ENCODE assay signal across 8 cellular contexts in genomic region chr7:134645935-134646334, GRCh38. TPM values are rescaled to one million over a fixed set of nuclear protein-coding genes. Genes with fewer than 3 reads are reported as not detected.
DNase-seq lines count a peak whose midpoint lies in the region; FAIRE-seq and TF ChIP-seq lines count a peak whose summit lies in the region.

No MANE protein-coding gene starts in this region.

- WGBS in neuronal stem cell (ENCODE audit: extremely low coverage in 2 of 2, insufficient read length in 2 of 2, insufficient replicate concordance in 1 of 2), 2 donors, result no CpG with 5 or more reads among the region's 8 CpGs

- peaks cover 19% of the 10 kb centered on the region for H3K4me1 ChIP-seq in CD8-positive, alpha-beta memory T cell (ENCODE audit: insufficient read depth, low read length)
- H3K4me1 ChIP-seq in effector memory CD4-positive, alpha-beta T cell (ENCODE audit: control insufficient read depth, insufficient read depth, low read length, poor library complexity, severe bottlenecking), result peaks cover 11% of the 10 kb centered on the region
- H3K4me1 ChIP-seq in neuronal stem cell (ENCODE audit: control insufficient read depth in 2 of 2, insufficient read depth in 1 of 2, low read depth in 1 of 2, low read length in 2 of 2), result peaks cover 0 to 2% of the 10 kb centered on the region in 2 donors

- no peaks in the 10 kb centered on the region for H3K27me3 Mint-ChIP-seq in CD8-positive, alpha-beta memory T cell

- H2BK120ac ChIP-seq in neuronal stem cell (ENCODE audit: low read depth, low read length), result no peak overlapping the region

- no peak overlapping the region for H2BK5ac ChIP-seq in neuronal stem cell (ENCODE audit: low read length)

- H3K27me3 ChIP-seq in CD8-positive, alpha-beta memory T cell (ENCODE audit: insufficient read depth, low read length, poor library complexity, severe bottlenecking), result no peaks in the 10 kb centered on the region
- no peaks in the 10 kb centered on the region for H3K27me3 ChIP-seq in effector memory CD4-positive, alpha-beta T cell (replicated peaks; ENCODE audit: control insufficient read depth, insufficient read depth, low read length, poor library complexity, severe bottlenecking)
- H3K27me3 ChIP-seq in neuronal stem cell (ENCODE audit: control insufficient read depth in 3 of 3, insufficient read depth in 3 of 3, low read depth in 1 of 3, low read length in 3 of 3), result peaks cover 0 to 2% (median 0%) of the 10 kb centered on the region in 3 experiments

- H3K36me3 ChIP-seq in CD8-positive, alpha-beta memory T cell (ENCODE audit: insufficient read depth, low read length), result no peaks in the 10 kb centered on the region
- no peaks in the 10 kb centered on the region for H3K36me3 ChIP-seq in effector memory CD4-positive, alpha-beta T cell (ENCODE audit: control insufficient read depth, insufficient read depth, low read length)
- H3K36me3 ChIP-seq in neuronal stem cell (replicated peaks in 1 of 2; ENCODE audit: control insufficient read depth in 2 of 2, insufficient read depth in 2 of 2, low read length in 2 of 2), result no peaks in the 10 kb centered on the region

- peak overlapping the region; percentile 80 for H2AFZ ChIP-seq in neuronal stem cell (ENCODE audit: low read length)

- H3K4ac ChIP-seq in neuronal stem cell (ENCODE audit: low read length), result no peak overlapping the region

- H3K23ac ChIP-seq in neuronal stem cell (ENCODE audit: low read depth, low read length, poor library complexity), result no peak overlapping the region

- DNase-seq in CD8-positive, alpha-beta memory T cell, result peak in 1 of 5 donors; percentile 30
- DNase-seq in LoVo (ENCODE audit: low spot score), result peak; percentile 5
- DNase-seq in effector memory CD4-positive, alpha-beta T cell, result no peak
- DNase-seq in neuronal stem cell (ENCODE audit: low spot score), result no peak
- no peak for DNase-seq in SKM-1 (lab: John Stamatoyannopoulos, UW; ENCODE audit: unreplicated experiment)
- no peak for DNase-seq in pons (ENCODE audit: low spot score)
- no peak for DNase-seq in NOMO-1 treated with DMSO at 0.1 percent for 48 hours (lab: John Stamatoyannopoulos, UW; ENCODE audit: unreplicated experiment)
- DNase-seq in GM12891 (ENCODE audit: insufficient read length, low spot score), result no peak

- H2BK12ac ChIP-seq in neuronal stem cell (ENCODE audit: low read length), result no peak overlapping the region

- no peaks in the 10 kb centered on the region for H3K9me3 ChIP-seq in CD8-positive, alpha-beta memory T cell (ENCODE audit: low read length)
- no peaks in the 10 kb centered on the region for H3K9me3 ChIP-seq in effector memory CD4-positive, alpha-beta T cell (ENCODE audit: control insufficient read depth, low read length)
- no peaks in the 10 kb centered on the region for H3K9me3 ChIP-seq in neuronal stem cell (replicated peaks in 1 of 2; ENCODE audit: control insufficient read depth in 2 of 2, insufficient read depth in 1 of 2, low read depth in 1 of 2, low read length in 2 of 2)

- H3K14ac ChIP-seq in neuronal stem cell (ENCODE audit: low read length), result no peak overlapping the region

- H3K9ac ChIP-seq in neuronal stem cell (ENCODE audit: low read depth, low read length, poor library complexity), result no peak overlapping the region

- no peak overlapping the region for H2AK5ac ChIP-seq in neuronal stem cell (ENCODE audit: low read depth, low read length)

- H3K27ac ChIP-seq in CD8-positive, alpha-beta memory T cell (ENCODE audit: low read depth, low read length), result peak overlapping the region; percentile 87
- peak overlapping the region; percentile 85 for H3K27ac ChIP-seq in effector memory CD4-positive, alpha-beta T cell (ENCODE audit: insufficient read depth, low read length, poor library complexity, severe bottlenecking)
- no peak overlapping the region for H3K27ac ChIP-seq in neuronal stem cell (replicated peaks; ENCODE audit: low read length)

- H3K18ac ChIP-seq in neuronal stem cell (ENCODE audit: low read length), result no peak overlapping the region

- POLR2A ChIA-PET in CD8-positive, alpha-beta memory T cell (lab: Charles Lee), result interaction anchor here (0.7 to 2.2 kb wide), 10 partner anchors 10 to 565 kb away, joined by 3 to 9 read pairs (median 4); partner anchors contain the start of gene SLC35B4

- peak overlapping the region; percentile 66 for H3K4me2 ChIP-seq in neuronal stem cell (ENCODE audit: insufficient read depth, low read length, poor library complexity, severe bottlenecking)

- H3K4me3 ChIP-seq in CD8-positive, alpha-beta memory T cell (ENCODE audit: low read length), result peak overlapping the region; percentile 81
- H3K4me3 ChIP-seq in effector memory CD4-positive, alpha-beta T cell (ENCODE audit: insufficient read depth, low read depth, low read length, poor library complexity, severe bottlenecking), result peak overlapping the region; percentile 46
- H3K4me3 ChIP-seq in neuronal stem cell (ENCODE audit: low read length in 2 of 2), result peak overlapping the region; percentile 67 to 83

- peaks cover 20 to 35% (median 30%) of the 10 kb centered on the region in 3 donors for H3K4me1 Mint-ChIP-seq in CD8-positive, alpha-beta memory T cell

- no peaks in the 10 kb centered on the region for H3K9me3 Mint-ChIP-seq in CD8-positive, alpha-beta memory T cell

- CTCF ChIA-PET in CD8-positive, alpha-beta memory T cell (lab: Charles Lee), result interaction anchor here (0.7 to 5.8 kb wide), 9 partner anchors 12 to 524 kb away, joined by 3 to 55 read pairs (median 5); partner anchors contain the start of genes CYREN and TMEM140

- H2BK15ac ChIP-seq in neuronal stem cell (ENCODE audit: low read length), result no peak overlapping the region

- no peak overlapping the region for H4K91ac ChIP-seq in neuronal stem cell (ENCODE audit: low read depth, low read length, poor library complexity)

- no peak for TF ChIP-seq POLR2A in GM12891 (IDR thresholded peaks at IDR 0.05; ENCODE audit: low read depth, low read length)

- peaks cover 0 to 8% (median 2%) of the 10 kb centered on the region in 3 donors for H3K36me3 Mint-ChIP-seq in CD8-positive, alpha-beta memory T cell

- no peak overlapping the region for H3K27ac Mint-ChIP-seq in CD8-positive, alpha-beta memory T cell

- FAIRE-seq in GM12891 (lab: Jason Lieb, UNC), result no peak

- H3K79me1 ChIP-seq in neuronal stem cell (ENCODE audit: low read depth, low read length), result no peaks in the 10 kb centered on the region

- no peak overlapping the region for H3K4me3 Mint-ChIP-seq in CD8-positive, alpha-beta memory T cell

- H4K8ac ChIP-seq in neuronal stem cell (ENCODE audit: low read depth, low read length), result no peak overlapping the region

TF ChIP-seq in GM12891, 5 proteins besides CTCF, POLR2A, EP300 and RAD21:
- TF ChIP-seq SPI1 (IDR thresholded peaks at IDR 0.05; ENCODE audit: low read depth, low read length) (no peak), TAF1 (IDR thresholded peaks at IDR 0.05; ENCODE audit: low read depth, low read length) (no peak), PAX5 (IDR thresholded peaks at IDR 0.05; ENCODE audit: insufficient read depth, low read length, severe bottlenecking) (no peak), POLR2AphosphoS5 (IDR thresholded peaks at IDR 0.05; ENCODE audit: low read depth, low read length) (no peak; the same call in 1 of the 2 replicates), POU2F2 (IDR thresholded peaks at IDR 0.05; ENCODE audit: low read depth, low read length) (no peak)

RNA-seq across cellular contexts. Expression of gene BPGM, which starts 0.7 kb away (rescaled TPM):
- 10 to 100 TPM; 25.4 to 27.1 TPM for total RNA-seq in CD8-positive, alpha-beta memory T cell
- polyA plus RNA-seq in CD8-positive, alpha-beta memory T cell, result 26.8 TPM
- 22.7 TPM for polyA plus RNA-seq in neuronal stem cell (2013, experiment 1 of 2)
- 21.8 TPM for polyA plus RNA-seq in neuronal stem cell (2013, experiment 2 of 2)
- polyA plus RNA-seq in GM12891 (2012; ENCODE audit: low read depth, missing spikeins), result 10.0 TPM
